In the genomic region with DNA sequence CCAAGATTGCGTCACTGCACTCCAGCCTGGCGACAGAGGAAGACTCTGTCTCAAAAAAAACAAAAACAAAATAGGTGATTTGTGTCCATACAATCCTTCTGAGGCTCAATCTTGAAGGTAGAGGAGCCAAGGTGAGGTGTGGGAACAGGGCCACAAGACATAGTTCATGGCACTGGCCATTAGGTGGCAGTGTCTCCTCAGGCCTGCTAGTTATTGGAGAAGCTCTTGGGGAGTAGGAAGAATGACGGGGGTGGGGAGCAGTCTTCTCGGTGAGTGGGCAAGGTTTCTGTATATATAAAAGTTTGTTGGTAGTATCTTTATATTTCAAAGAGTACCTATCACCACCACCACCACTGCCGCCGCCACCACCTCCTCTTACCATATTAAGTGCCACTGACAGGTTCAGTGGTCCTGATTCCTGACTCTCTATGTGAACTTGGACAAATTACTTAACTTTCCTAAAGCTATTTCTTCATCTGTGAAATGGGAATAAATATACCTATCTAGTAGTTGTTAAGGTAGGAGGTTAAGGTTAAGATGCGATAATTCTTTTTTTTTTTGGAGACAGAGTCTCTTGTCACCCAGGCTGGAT, we compare ENCODE assay signal across 8 cellular contexts. TPM values are rescaled to one million over a fixed set of nuclear protein-coding genes. Genes with fewer than 3 reads are reported as not detected.
DNase-seq lines count a peak whose midpoint lies in the region; ATAC-seq and TF ChIP-seq lines count a peak whose summit lies in the region.

No MANE protein-coding gene starts in this region.

- H3K9me3 Mint-ChIP-seq in CD4-positive, CD25-positive, alpha-beta regulatory T cell, result no peaks in the 10 kb centered on the region
- no peaks in the 10 kb centered on the region for H3K9me3 Mint-ChIP-seq in activated T-helper 17 cell treated with anti-CD3 and anti-CD28 coated beads, Interleukin-2, amount 50 U/mL, for 72 hours

- H3K27ac Mint-ChIP-seq in CD4-positive, CD25-positive, alpha-beta regulatory T cell, result no peak overlapping the region
- H3K27ac Mint-ChIP-seq in activated T-helper 17 cell treated with anti-CD3 and anti-CD28 coated beads, Interleukin-2, amount 50 U/mL, for 72 hours, result no peak overlapping the region

- peak; percentile 86 to 89 for ATAC-seq in CD4-positive, CD25-positive, alpha-beta regulatory T cell (ENCODE audit: low read depth in 2 of 2)
- ATAC-seq in GM18907 (IDR thresholded peaks at IDR 0.05; ENCODE audit: unreplicated experiment) (peak; percentile 98), HG03097 (IDR thresholded peaks at IDR 0.05; ENCODE audit: low FRiP score, unreplicated experiment) (peak; percentile 96), gastroesophageal sphincter (no peak)
- ATAC-seq in activated T-helper 17 cell treated with anti-CD3 and anti-CD28 coated beads, Interleukin-2, amount 50 U/mL, for 72 hours (replicated peaks), result peak; percentile 92

- H3K36me3 Mint-ChIP-seq in CD4-positive, CD25-positive, alpha-beta regulatory T cell, result peaks cover 9% of the 10 kb centered on the region
- peaks cover 38% of the 10 kb centered on the region for H3K36me3 Mint-ChIP-seq in activated T-helper 17 cell treated with anti-CD3 and anti-CD28 coated beads, Interleukin-2, amount 50 U/mL, for 72 hours (ENCODE audit: low read depth)

- H3K27me3 ChIP-seq in CD4-positive, CD25-positive, alpha-beta regulatory T cell (ENCODE audit: control insufficient read depth, insufficient read depth, low read length), result no peaks in the 10 kb centered on the region
- H3K27me3 ChIP-seq in PC-9 (ENCODE audit: insufficient read depth, low read depth) (no peaks in the 10 kb centered on the region), gastroesophageal sphincter (no peaks in the 10 kb centered on the region), prostate gland (replicated peaks; ENCODE audit: insufficient read depth) (no peaks in the 10 kb centered on the region)

- no peak overlapping the region for H3K27ac ChIP-seq in CD4-positive, CD25-positive, alpha-beta regulatory T cell (ENCODE audit: insufficient read depth, low read length, poor library complexity, severe bottlenecking)
- no peak overlapping the region for H3K27ac ChIP-seq in PC-9
- no peak overlapping the region for H3K27ac ChIP-seq in gastroesophageal sphincter
- H3K27ac ChIP-seq in prostate gland, result no peak overlapping the region

- H3K4me3 Mint-ChIP-seq in CD4-positive, CD25-positive, alpha-beta regulatory T cell, result peak overlapping the region in 1 of 4 donors; percentile 36
- H3K4me3 Mint-ChIP-seq in activated T-helper 17 cell treated with anti-CD3 and anti-CD28 coated beads, Interleukin-2, amount 50 U/mL, for 72 hours, result peak overlapping the region; percentile 41

- peaks cover 29 to 72% (median 52%) of the 10 kb centered on the region in 4 donors for H3K4me1 Mint-ChIP-seq in CD4-positive, CD25-positive, alpha-beta regulatory T cell
- H3K4me1 Mint-ChIP-seq in activated T-helper 17 cell treated with anti-CD3 and anti-CD28 coated beads, Interleukin-2, amount 50 U/mL, for 72 hours, result peaks cover 54% of the 10 kb centered on the region

- no peak for TF ChIP-seq POLR2A in gastroesophageal sphincter (IDR thresholded peaks at IDR 0.05)
- TF ChIP-seq POLR2A in prostate gland (IDR thresholded peaks at IDR 0.05), result no peak

- intact Hi-C loops in PC-9 (cut with micrococcal nuclease; ENCODE audit: unreplicated experiment), result loop anchor here (1.0 kb wide), 1 partner anchor 88 kb away; no protein-coding TSS in a partner anchor
- intact Hi-C loops in prostate gland (cut with DNase I), result no loop called here

- BruUV-seq in PC-9 (replicated peaks; lab: Mats Ljungman, UMichigan), result no TSS peak

- H2AFZ ChIP-seq in PC-9, result no peak overlapping the region

- DNase-seq in CD4-positive, CD25-positive, alpha-beta regulatory T cell, result peak; percentile 47 to 78 (median 53)
- DNase-seq in PC-9 (peak; percentile 51 to 52), prostate gland (ENCODE audit: low spot score) (peak; percentile 49), dedifferentiated amniotic fluid mesenchymal stem cell (ENCODE audit: extremely low spot score) (no peak)

- H3K79me2 ChIP-seq in PC-9 (ENCODE audit: low read depth), result peaks cover 32% of the 10 kb centered on the region

- WGBS in gastroesophageal sphincter (ENCODE audit: low coverage in 1 of 2), 2 donors, result 82 to 83% methylated on average over 4 to 7 of the region's 7 CpGs
- WGBS in prostate gland, result 81% methylated on average over 7 of the region's 7 CpGs

- peaks cover 12% of the 10 kb centered on the region for H3K4me1 ChIP-seq in CD4-positive, CD25-positive, alpha-beta regulatory T cell (ENCODE audit: control insufficient read depth, insufficient read depth, low read length, poor library complexity, severe bottlenecking)
- H3K4me1 ChIP-seq in PC-9 (replicated peaks; ENCODE audit: insufficient read depth) (peaks cover 10% of the 10 kb centered on the region), gastroesophageal sphincter (peaks cover 0 to 94% (median 15%) of the 10 kb centered on the region in 3 donors), prostate gland (replicated peaks) (no peaks in the 10 kb centered on the region)

- no peaks in the 10 kb centered on the region for H3K27me3 Mint-ChIP-seq in CD4-positive, CD25-positive, alpha-beta regulatory T cell
- H3K27me3 Mint-ChIP-seq in activated T-helper 17 cell treated with anti-CD3 and anti-CD28 coated beads, Interleukin-2, amount 50 U/mL, for 72 hours, result no peaks in the 10 kb centered on the region

- H3K9me3 ChIP-seq in CD4-positive, CD25-positive, alpha-beta regulatory T cell (ENCODE audit: control insufficient read depth in 2 of 2, low read length in 2 of 2), result no peaks in the 10 kb centered on the region
- H3K9me3 ChIP-seq in PC-9 (ENCODE audit: insufficient read depth, low read depth) (no peaks in the 10 kb centered on the region), gastroesophageal sphincter (no peaks in the 10 kb centered on the region), prostate gland (no peaks in the 10 kb centered on the region)

- TF ChIP-seq EP300 in gastroesophageal sphincter (IDR thresholded peaks at IDR 0.05), result no peak

- H3K4me3 ChIP-seq in CD4-positive, CD25-positive, alpha-beta regulatory T cell (ENCODE audit: low read depth, low read length), result no peak overlapping the region
- H3K4me3 ChIP-seq in PC-9 (no peak overlapping the region), gastroesophageal sphincter (no peak overlapping the region), prostate gland (no peak overlapping the region)

- no peaks in the 10 kb centered on the region for H3K9me2 ChIP-seq in PC-9 (ENCODE audit: insufficient read depth)

- CTCF ChIA-PET in PC-9 (lab: Charles Lee), result interaction anchor here (1.0 kb wide), 2 partner anchors 185 to 188 kb away, joined by 3 to 12 read pairs; no protein-coding TSS in a partner anchor

- no peak overlapping the region for H3K4me2 ChIP-seq in PC-9

- 0 out of 2 replicates have a peak, but pooled peaks cover 7% of the 10 kb centered on the region for H4K20me1 ChIP-seq in PC-9 (ENCODE audit: insufficient read depth)

- H3F3A ChIP-seq in PC-9 (ENCODE audit: insufficient read depth, low read depth), result no peaks in the 10 kb centered on the region; the same call in 1 of the 2 replicates

- H3K36me3 ChIP-seq in CD4-positive, CD25-positive, alpha-beta regulatory T cell (ENCODE audit: control insufficient read depth, insufficient read depth, low read length), result no peaks in the 10 kb centered on the region
- no peaks in the 10 kb centered on the region for H3K36me3 ChIP-seq in PC-9 (ENCODE audit: low read depth)
- H3K36me3 ChIP-seq in gastroesophageal sphincter, result no peaks in the 10 kb centered on the region
- H3K36me3 ChIP-seq in prostate gland, result no peaks in the 10 kb centered on the region

- TF ChIP-seq CTCF in PC-9 (conservative IDR thresholded peaks at IDR 0.05) (peak; percentile 77), gastroesophageal sphincter (IDR thresholded peaks at IDR 0.05) (peak; percentile 55 to 70 (median 62)), prostate gland (IDR thresholded peaks at IDR 0.05) (peak; percentile 18 to 60 (median 51))

- POLR2A ChIA-PET in PC-9 (lab: Charles Lee; ENCODE audit: unreplicated experiment), result interaction anchor here (0.5 to 0.7 kb wide), 2 partner anchors 180 to 186 kb away, joined by 5 to 10 read pairs; no protein-coding TSS in a partner anchor

RNA-seq across cellular contexts. Expression of gene CCSER2, which starts 24.0 kb away (rescaled TPM):
- total RNA-seq in CD4-positive, CD25-positive, alpha-beta regulatory T cell, result 110 TPM
- polyA plus RNA-seq in CD4-positive, CD25-positive, alpha-beta regulatory T cell, result 10 to 100 TPM; 45.7 to 78.5 (median 70.9) TPM
- total RNA-seq in PC-9 (2021) (42.2 and 56.6 TPM in 2 replicates), gastroesophageal sphincter (10 to 100 TPM; 64.5 to 93.5 (median 83.3) TPM), prostate gland (10 to 100 TPM; 30.4 to 53.6 TPM)
- total RNA-seq in activated T-helper 17 cell treated with anti-CD3 and anti-CD28 coated beads, Interleukin-2, amount 50 U/mL, for 72 hours, result 100 to 1,000 TPM in 1 of 2 donors, 10 to 100 TPM in 1; 47.5 to 107 TPM
